2 cellular contexts compared by ENCODE assay signal in genomic region chr5:132293992-132294727, GRCh38.
TF ChIP-seq lines count a peak whose summit lies in the region.

TSS of gene SLC22A4 (plus strand) at chr5:132294394. CDS start at chr5:132294617, 223 bp downstream.

TF ChIP-seq in HCT116, 20 proteins besides CTCF, POLR2A, EP300 and RAD21 (continued from another document):
- TF ChIP-seq YY1 (IDR thresholded peaks at IDR 0.05; ENCODE audit: extremely low read depth, insufficient replicate concordance, low read depth, low read length): peak; percentile 38
- no peak for TF ChIP-seq JUND (IDR thresholded peaks at IDR 0.05)
- no peak for TF ChIP-seq TCF7L2 (IDR thresholded peaks at IDR 0.05; ENCODE audit: borderline replicate concordance, extremely low read depth, insufficient read depth, insufficient read length)
- no peak for TF ChIP-seq SP1 (IDR thresholded peaks at IDR 0.05; ENCODE audit: low read depth)
- no peak for TF ChIP-seq CEBPB (IDR thresholded peaks at IDR 0.05; ENCODE audit: low read depth)
- no peak for TF ChIP-seq FOSL1 (IDR thresholded peaks at IDR 0.05; ENCODE audit: low read depth)
- no peak for TF ChIP-seq EZH2 (IDR thresholded peaks at IDR 0.05)
TF ChIP-seq in HCT116: peak in this region for 2.

TF ChIP-seq in SK-N-SH, 30 proteins besides CTCF, POLR2A, EP300 and RAD21 (continued from another document):
- TF ChIP-seq FOXJ3 (CRISPR knock-in tag; IDR thresholded peaks at IDR 0.05) (no peak), EZH2phosphoT487 (IDR thresholded peaks at IDR 0.05; ENCODE audit: borderline replicate concordance, low read depth) (no peak), MXI1 (IDR thresholded peaks at IDR 0.05; ENCODE audit: low read depth, low read length) (peak; percentile 86), REST (IDR thresholded peaks at IDR 0.05; ENCODE audit: low read depth, low read length) (peak; percentile 22), POLR2AphosphoS5 (IDR thresholded peaks at IDR 0.05; ENCODE audit: low read depth, low read length) (peak; percentile 75; the same call in 1 of the 2 replicates), GABPA (IDR thresholded peaks at IDR 0.05; ENCODE audit: low read depth) (no peak), GATA2 (CRISPR knock-in tag; IDR thresholded peaks at IDR 0.05) (no peak), TEAD4 (IDR thresholded peaks at IDR 0.05; ENCODE audit: borderline replicate concordance, insufficient read depth) (no peak), NFIC (IDR thresholded peaks at IDR 0.05; ENCODE audit: borderline replicate concordance) (no peak), USF1 (IDR thresholded peaks at IDR 0.05; ENCODE audit: borderline replicate concordance, low read depth) (peak; percentile 84), JUND (IDR thresholded peaks at IDR 0.05) (no peak), IRF3 (IDR thresholded peaks at IDR 0.05; ENCODE audit: low read depth, low read length) (no peak), SIN3A (IDR thresholded peaks at IDR 0.05; ENCODE audit: borderline replicate concordance, low read depth, low read length) (peak; percentile 77; the same call in 1 of the 2 replicates), TAF1 (IDR thresholded peaks at IDR 0.05; ENCODE audit: borderline replicate concordance, low read depth, low read length) (peak; percentile 74; the same call in 1 of the 2 replicates)
- TF ChIP-seq, protein P1, sequence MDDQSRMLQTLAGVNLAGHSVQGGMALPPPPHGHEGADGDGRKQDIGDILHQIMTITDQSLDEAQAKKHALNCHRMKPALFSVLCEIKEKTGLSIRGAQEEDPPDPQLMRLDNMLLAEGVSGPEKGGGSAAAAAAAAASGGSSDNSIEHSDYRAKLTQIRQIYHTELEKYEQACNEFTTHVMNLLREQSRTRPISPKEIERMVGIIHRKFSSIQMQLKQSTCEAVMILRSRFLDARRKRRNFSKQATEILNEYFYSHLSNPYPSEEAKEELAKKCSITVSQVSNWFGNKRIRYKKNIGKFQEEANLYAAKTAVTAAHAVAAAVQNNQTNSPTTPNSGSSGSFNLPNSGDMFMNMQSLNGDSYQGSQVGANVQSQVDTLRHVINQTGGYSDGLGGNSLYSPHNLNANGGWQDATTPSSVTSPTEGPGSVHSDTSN (IDR thresholded peaks at IDR 0.05): no peak
- TF ChIP-seq, protein P2, sequence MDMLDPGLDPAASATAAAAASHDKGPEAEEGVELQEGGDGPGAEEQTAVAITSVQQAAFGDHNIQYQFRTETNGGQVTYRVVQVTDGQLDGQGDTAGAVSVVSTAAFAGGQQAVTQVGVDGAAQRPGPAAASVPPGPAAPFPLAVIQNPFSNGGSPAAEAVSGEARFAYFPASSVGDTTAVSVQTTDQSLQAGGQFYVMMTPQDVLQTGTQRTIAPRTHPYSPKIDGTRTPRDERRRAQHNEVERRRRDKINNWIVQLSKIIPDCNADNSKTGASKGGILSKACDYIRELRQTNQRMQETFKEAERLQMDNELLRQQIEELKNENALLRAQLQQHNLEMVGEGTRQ (IDR thresholded peaks at IDR 0.05; ENCODE audit: borderline replicate concordance, low read depth, low read length): peak; percentile 55; the same call in 1 of the 2 replicates
